In genomic region chr6:54243699-54244098, GRCh38 we compare ENCODE assay signal across 19 cellular contexts.
"Had no signal": no experiment of that assay in that cellular context is flagged by ENCODE, and none has a peak within 500 bp of the region (broad histone marks: within the 10 kb centered on the region; RNA-seq: fewer than 3 reads in every experiment).

No MANE protein-coding gene starts in this region.

- H3K9me3 ChIP-seq: left lung, lower lobe of right lung, mucosa of descending colon, stomach, thyroid gland had no signal

- H2AFZ ChIP-seq: hepatocyte, neural progenitor cell, parathyroid adenoma had no signal

- H3K36me3 ChIP-seq: left lung, lower lobe of right lung, neural progenitor cell, stomach, thyroid gland had no signal

- H3K9ac ChIP-seq: neural progenitor cell, parathyroid adenoma had no signal

- H3K4me2 ChIP-seq: hepatocyte, neural progenitor cell, smooth muscle cell had no signal

- H3K4me3 ChIP-seq: dorsolateral prefrontal cortex, hepatocyte, left lung, lower lobe of right lung, mucosa of descending colon, neural progenitor cell, smooth muscle cell, stomach, thyroid gland had no signal

- ATAC-seq: lower lobe of right lung; mucosa of descending colon; naive thymus-derived CD4-positive, alpha-beta T cell; sciatic nerve; stimulated activated effector memory CD8-positive, alpha-beta T cell treated with anti-CD3 and anti-CD28 coated beads, Interleukin-12 subunit alpha, Interleukin-12 subunit beta, amount 100 ng/mL, for 72 hours had no signal

- H3K4me1 ChIP-seq: left lung, lower lobe of right lung, neural progenitor cell, parathyroid adenoma, stomach, thyroid gland had no signal

- DNase-seq: dorsolateral prefrontal cortex; effector CD4-positive, alpha-beta T cell; kidney; left lung; lower lobe of right lung; mucosa of descending colon; naive thymus-derived CD4-positive, alpha-beta T cell; stimulated activated CD4-positive, alpha-beta T cell treated with anti-CD3 and anti-CD28 coated beads, Interleukin-12 subunit alpha, Interleukin-12 subunit beta, amount 100 ng/mL, for 4 hours; stimulated activated CD4-positive, alpha-beta T cell treated with anti-CD3 and anti-CD28 coated beads, Interleukin-2, amount 100 ng/mL, for 24 hours; stimulated activated CD4-positive, alpha-beta T cell treated with anti-CD3 and anti-CD28 coated beads, Interleukin-4, amount 100 ng/mL, for 24 hours; stimulated activated naive CD4-positive, alpha-beta T cell treated with Interleukin-2 at 50 U/mL for 16 hours; stomach; thyroid gland had no signal

- H3K27ac ChIP-seq: dorsolateral prefrontal cortex, hepatocyte, left lung, lower lobe of right lung, neural progenitor cell, parathyroid adenoma, stomach, thyroid gland had no signal

- H3K27me3 ChIP-seq: dorsolateral prefrontal cortex, hepatocyte, left lung, neural progenitor cell, stomach, thyroid gland had no signal
